Comparison of ENCODE assay signal across 4 cellular contexts in genomic region chr11:65451301-65451700, GRCh38. TPM values are rescaled to one million over a fixed set of nuclear protein-coding genes. Genes with fewer than 3 reads are reported as not detected.
DNase-seq lines count a peak whose midpoint lies in the region; ATAC-seq, FAIRE-seq and TF ChIP-seq lines count a peak whose summit lies in the region.
"Not testable (repeated sequence)": the region's sequence is repeated elsewhere in the genome, so short reads cannot be mapped to it uniquely, and the experiment has no call there.

No MANE protein-coding gene starts in this region.

- not testable (repeated sequence) for H3K36me3 ChIP-seq in kidney (ENCODE audit: control insufficient read depth in 1 of 2, insufficient read depth in 2 of 2, low read length in 2 of 2); right lobe of liver

- H3K4me3 ChIP-seq in kidney (ENCODE audit: low read length in 2 of 2); right lobe of liver: not testable (repeated sequence)

- DNase-seq in kidney = peak; percentile 32
- DNase-seq in right lobe of liver = peak in 2 of 3 donors; percentile 28 to 33
- peak; percentile 52 for DNase-seq in sciatic nerve (ENCODE audit: low spot score)

- H3K9ac ChIP-seq in kidney (ENCODE audit: low read length in 2 of 2) = not testable (repeated sequence)

- peaks cover 11% of the 10 kb centered on the region for H3K36me3 Mint-ChIP-seq in dendritic cell treated with granulocyte-macrophage colony-stimulating factor and Interleukin-4, amounts not matched to agents 40 ng/mL and 50 ng/mL, for 4 days (ENCODE audit: low read depth)

- not testable (repeated sequence) for H3K4me1 ChIP-seq in kidney (ENCODE audit: control insufficient read depth in 1 of 2, insufficient read depth in 1 of 2, low read depth in 1 of 2, low read length in 2 of 2)
- peaks cover 0 to 19% (median 0%) of the 10 kb centered on the region in 4 donors for H3K4me1 ChIP-seq in right lobe of liver

- H3K9me3 ChIP-seq in kidney (ENCODE audit: control insufficient read depth in 1 of 2, low read length in 2 of 2); right lobe of liver: not testable (repeated sequence)

- not testable (repeated sequence) for H3K9me3 Mint-ChIP-seq in dendritic cell treated with granulocyte-macrophage colony-stimulating factor and Interleukin-4, amounts not matched to agents 40 ng/mL and 50 ng/mL, for 4 days

- intact Hi-C loops in dendritic cell treated with granulocyte-macrophage colony-stimulating factor and Interleukin-4, amounts not matched to agents 40 ng/mL and 50 ng/mL, for 4 days (cut with micrococcal nuclease); kidney (cut with DNase I); right lobe of liver (cut with DNase I): not testable (repeated sequence)
- intact Hi-C loops in sciatic nerve (cut with DNase I) = loop anchor here (5.0 kb wide), 1 partner anchor 381 kb away; the partner anchor contains the start of gene SNX32

- not testable (repeated sequence) for TF ChIP-seq POLR2A in right lobe of liver (IDR thresholded peaks at IDR 0.05)

- not testable (repeated sequence) for H3K4me3 Mint-ChIP-seq in dendritic cell treated with granulocyte-macrophage colony-stimulating factor and Interleukin-4, amounts not matched to agents 40 ng/mL and 50 ng/mL, for 4 days

- ATAC-seq in right lobe of liver, sciatic nerve: not testable (repeated sequence)

- H3K27me3 ChIP-seq in right lobe of liver = not testable (repeated sequence)

- H3K27ac ChIP-seq in kidney (ENCODE audit: low read depth in 2 of 2, low read length in 2 of 2); right lobe of liver: not testable (repeated sequence)

- TF ChIP-seq CTCF in kidney (IDR thresholded peaks at IDR 0.05; ENCODE audit: borderline replicate concordance, extremely low read depth, insufficient read depth); right lobe of liver (IDR thresholded peaks at IDR 0.05): not testable (repeated sequence)

- H3K27ac Mint-ChIP-seq in dendritic cell treated with granulocyte-macrophage colony-stimulating factor and Interleukin-4, amounts not matched to agents 40 ng/mL and 50 ng/mL, for 4 days = peak overlapping the region; percentile 63

- H3K4me1 Mint-ChIP-seq in dendritic cell treated with granulocyte-macrophage colony-stimulating factor and Interleukin-4, amounts not matched to agents 40 ng/mL and 50 ng/mL, for 4 days (ENCODE audit: low read depth) = peaks cover 44% of the 10 kb centered on the region

- H3K27me3 Mint-ChIP-seq in dendritic cell treated with granulocyte-macrophage colony-stimulating factor and Interleukin-4, amounts not matched to agents 40 ng/mL and 50 ng/mL, for 4 days = not testable (repeated sequence)

- not testable (repeated sequence) for FAIRE-seq in kidney (lab: Jason Lieb, UNC)

- WGBS in right lobe of liver (ENCODE audit: insufficient coverage, low coverage, low lambda C conversion rate, missing lambda C conversion rate) = no CpG with 5 or more reads among the region's 30 CpGs

RNA-seq across cellular contexts. Expression of gene NEAT1, which starts 28.7 kb away (rescaled TPM):
- total RNA-seq in kidney = 1,006 TPM
- polyA plus RNA-seq in kidney (ENCODE audit: insufficient read depth, low read depth, low replicate concordance) = 595 TPM
- total RNA-seq in right lobe of liver = 1,000 to 10,000 TPM in 2 of 6 experiments, 100 to 1,000 TPM in 4; 202 to 1,225 (median 767) TPM
- total RNA-seq in sciatic nerve = 1,255 TPM

RNA-seq across cellular contexts. Expression of gene MALAT1, which starts 47.5 kb away (rescaled TPM):
- total RNA-seq in kidney (15,262 TPM), right lobe of liver (1,000 to 10,000 TPM; 2,716 to 5,163 (median 3,933) TPM), sciatic nerve (14,857 TPM)
- polyA plus RNA-seq in kidney (ENCODE audit: insufficient read depth, low read depth, low replicate concordance) = 219 TPM
